ENCODE assay signal across 9 cellular contexts in the genomic region with DNA sequence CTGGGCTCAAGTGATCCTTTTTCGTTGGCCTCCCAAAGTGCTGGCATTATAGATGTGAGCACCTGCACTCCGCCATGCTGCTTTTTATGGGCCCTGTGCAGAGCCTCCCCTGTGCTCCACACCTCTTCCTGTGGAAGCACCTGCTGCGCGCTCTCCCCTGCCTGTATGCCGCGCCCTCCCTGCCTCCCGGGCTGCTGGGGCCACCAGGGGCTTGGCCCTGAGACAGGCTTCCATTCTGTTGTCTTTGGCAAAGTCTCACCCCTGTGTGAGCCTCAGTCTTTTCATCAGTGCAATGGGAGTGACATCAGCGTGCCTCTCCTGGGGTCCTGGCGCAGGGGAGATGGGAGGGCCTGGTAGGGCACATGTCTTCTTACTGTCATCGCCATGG. TPM values are rescaled to one million over a fixed set of nuclear protein-coding genes. Genes with fewer than 3 reads are reported as not detected.
DNase-seq lines count a peak whose midpoint lies in the region; ATAC-seq and TF ChIP-seq lines count a peak whose summit lies in the region.
"Had no signal": no experiment of that assay in that cellular context is flagged by ENCODE, and none has a peak within 500 bp of the region (broad histone marks: within the 10 kb centered on the region; RNA-seq: fewer than 3 reads in every experiment).

No MANE protein-coding gene starts in this region.

- peaks cover 44% of the 10 kb centered on the region for H3K4me1 Mint-ChIP-seq in activated naive CD8-positive, alpha-beta T cell treated with anti-CD3 and anti-CD28 coated beads, Interleukin-2, amount 50 U/mL, for 24 hours

- H3K4me1 ChIP-seq in HCT116 (ENCODE audit: control insufficient read depth in 1 of 2, insufficient read depth in 2 of 2, low read length in 2 of 2) (peaks cover 17 to 43% of the 10 kb centered on the region in 2 experiments), mesodermal cell (ENCODE audit: control insufficient read depth, insufficient read depth, low read length, poor library complexity, severe bottlenecking) (peaks cover 21% of the 10 kb centered on the region)

- peaks cover 36% of the 10 kb centered on the region for H3K36me3 Mint-ChIP-seq in activated naive CD8-positive, alpha-beta T cell treated with anti-CD3 and anti-CD28 coated beads, Interleukin-2, amount 50 U/mL, for 24 hours (ENCODE audit: low read depth)

- CTCF ChIA-PET in HCT116 (lab: Charles Lee): no interaction called here

- POLR2A ChIA-PET in HCT116 (lab: Charles Lee): no interaction called here

- peak overlapping the region; percentile 97 for H3K9ac ChIP-seq in HCT116 (ENCODE audit: low read length)

- WGBS in mesodermal cell (ENCODE audit: insufficient coverage in 2 of 2), 2 experiments: 86 to 88% methylated on average over 10 of the region's 10 CpGs

- no peak for TF ChIP-seq POLR2A in HCT116 (IDR thresholded peaks at IDR 0.05; ENCODE audit: borderline replicate concordance, extremely low read depth, insufficient read depth, insufficient read length)

- peak overlapping the region; percentile 99 for H3K4me2 ChIP-seq in HCT116 (ENCODE audit: low read length)

- RAD21 ChIA-PET in HCT116 (lab: Charles Lee; ENCODE audit: low non-redundant PET in 1 of 2, low total read pairs in 2 of 2, uncharacterized antibody in 2 of 2, unreplicated experiment in 2 of 2): no interaction called here

- H4K20me1 ChIP-seq in HCT116 (ENCODE audit: insufficient read depth): no peaks in the 10 kb centered on the region

- H3K27me3 Mint-ChIP-seq in activated naive CD8-positive, alpha-beta T cell treated with anti-CD3 and anti-CD28 coated beads, Interleukin-2, amount 50 U/mL, for 24 hours: no peaks in the 10 kb centered on the region

- H3K4me3 ChIP-seq in HCT116 (replicated peaks in 1 of 2; ENCODE audit: low read depth in 1 of 2, low read length in 2 of 2) (peak overlapping the region; percentile 84 to 85), mesodermal cell (ENCODE audit: extremely low read depth, insufficient read depth, low read length, poor library complexity, severe bottlenecking) (peak overlapping the region; percentile 52)

- H3K36me3 ChIP-seq in HCT116 (ENCODE audit: control insufficient read depth in 1 of 2, insufficient read depth in 2 of 2, low read length in 2 of 2): peaks cover 20 to 31% of the 10 kb centered on the region in 2 experiments; a peak in 3 of 4 replicates
- peaks cover 49% of the 10 kb centered on the region for H3K36me3 ChIP-seq in mesodermal cell (ENCODE audit: control insufficient read depth, insufficient read depth, low read length)

- BruUV-seq in HCT116 (replicated peaks; lab: Mats Ljungman, UMichigan): no TSS peak

- peak overlapping the region; percentile 95 for H3K27ac Mint-ChIP-seq in activated naive CD8-positive, alpha-beta T cell treated with anti-CD3 and anti-CD28 coated beads, Interleukin-2, amount 50 U/mL, for 24 hours

- H3K27ac ChIP-seq in 22Rv1 (peak overlapping the region; percentile 99), HCT116 (ENCODE audit: low read depth, low read length) (peak overlapping the region; percentile 100), mesodermal cell (ENCODE audit: low read depth, low read length, severe bottlenecking) (no peak overlapping the region)

- peaks cover 51% of the 10 kb centered on the region for H3K79me2 ChIP-seq in HCT116 (ENCODE audit: insufficient read depth, low read length)

- intact Hi-C loops in HCT116 (cut with micrococcal nuclease): loop anchor here (10.0 kb wide), 1 partner anchor 128 kb away; a partner anchor contains a TSS

- TF ChIP-seq CTCF in 22Rv1 (IDR thresholded peaks at IDR 0.05) (no peak), HCT116 (IDR thresholded peaks at IDR 0.05 in 2 of 3, conservative IDR thresholded peaks at IDR 0.05 in 1 of 3; ENCODE audit: borderline replicate concordance in 1 of 3, insufficient read depth in 1 of 3, low read depth in 2 of 3, low read length in 2 of 3) (no peak)

- H3K9me2 ChIP-seq in HCT116 (ENCODE audit: insufficient read depth): no peaks in the 10 kb centered on the region

- H2AFZ ChIP-seq in HCT116 (ENCODE audit: low read depth, low read length, poor library complexity, severe bottlenecking): no peak overlapping the region

- DNase-seq in HCT116 (ENCODE audit: low read depth, low spot score) (no peak), NCI-H1694 (lab: John Stamatoyannopoulos, UW) (no peak), superior temporal gyrus (ENCODE audit: extremely low spot score) (no peak)
- DNase-seq in activated naive CD8-positive, alpha-beta T cell treated with anti-CD3 and anti-CD28 coated beads, Interleukin-2, amount 50 U/mL, for 24 hours: no peak
- no peak for DNase-seq in stimulated activated naive CD4-positive, alpha-beta T cell treated with Interleukin-2 at 50 U/mL for 16 hours (lab: John Stamatoyannopoulos, UW)

- no peak for ATAC-seq in HCT116
- no peak for ATAC-seq in activated naive CD8-positive, alpha-beta T cell treated with anti-CD3 and anti-CD28 coated beads, Interleukin-2, amount 50 U/mL, for 24 hours
- no peak for ATAC-seq in GM19455 (IDR thresholded peaks at IDR 0.05; ENCODE audit: unreplicated experiment)

- H3K9me3 ChIP-seq in HCT116 (ENCODE audit: control insufficient read depth in 1 of 2, insufficient read depth in 1 of 2, low read depth in 1 of 2, low read length in 2 of 2): no peaks in the 10 kb centered on the region
- H3K9me3 ChIP-seq in mesodermal cell (ENCODE audit: control insufficient read depth, low read length): no peaks in the 10 kb centered on the region

- peak overlapping the region; percentile 89 for H3K4me3 Mint-ChIP-seq in activated naive CD8-positive, alpha-beta T cell treated with anti-CD3 and anti-CD28 coated beads, Interleukin-2, amount 50 U/mL, for 24 hours

- no peaks in the 10 kb centered on the region for H3K9me3 Mint-ChIP-seq in activated naive CD8-positive, alpha-beta T cell treated with anti-CD3 and anti-CD28 coated beads, Interleukin-2, amount 50 U/mL, for 24 hours

- no peak for TF ChIP-seq RAD21 in HCT116 (IDR thresholded peaks at IDR 0.05; ENCODE audit: low read depth)

- no peaks in the 10 kb centered on the region for H3K27me3 ChIP-seq in HCT116 (ENCODE audit: insufficient read depth, low read length)

TF ChIP-seq in HCT116, 20 proteins besides CTCF, POLR2A, EP300 and RAD21 (continues in another document):
- TF ChIP-seq FOSL1 (IDR thresholded peaks at IDR 0.05; ENCODE audit: low read depth) (no peak), YY1 (IDR thresholded peaks at IDR 0.05; ENCODE audit: extremely low read depth, insufficient replicate concordance, low read depth, low read length) (no peak), EZH2phosphoT487 (IDR thresholded peaks at IDR 0.05; ENCODE audit: borderline replicate concordance) (no peak), TCF7L2 (IDR thresholded peaks at IDR 0.05; ENCODE audit: borderline replicate concordance, extremely low read depth, insufficient read depth, insufficient read length) (no peak), EGR1 (IDR thresholded peaks at IDR 0.05; ENCODE audit: low read depth) (no peak), EZH2 (IDR thresholded peaks at IDR 0.05) (no peak), CEBPB (IDR thresholded peaks at IDR 0.05; ENCODE audit: low read depth) (no peak)
- TF ChIP-seq, protein P1, sequence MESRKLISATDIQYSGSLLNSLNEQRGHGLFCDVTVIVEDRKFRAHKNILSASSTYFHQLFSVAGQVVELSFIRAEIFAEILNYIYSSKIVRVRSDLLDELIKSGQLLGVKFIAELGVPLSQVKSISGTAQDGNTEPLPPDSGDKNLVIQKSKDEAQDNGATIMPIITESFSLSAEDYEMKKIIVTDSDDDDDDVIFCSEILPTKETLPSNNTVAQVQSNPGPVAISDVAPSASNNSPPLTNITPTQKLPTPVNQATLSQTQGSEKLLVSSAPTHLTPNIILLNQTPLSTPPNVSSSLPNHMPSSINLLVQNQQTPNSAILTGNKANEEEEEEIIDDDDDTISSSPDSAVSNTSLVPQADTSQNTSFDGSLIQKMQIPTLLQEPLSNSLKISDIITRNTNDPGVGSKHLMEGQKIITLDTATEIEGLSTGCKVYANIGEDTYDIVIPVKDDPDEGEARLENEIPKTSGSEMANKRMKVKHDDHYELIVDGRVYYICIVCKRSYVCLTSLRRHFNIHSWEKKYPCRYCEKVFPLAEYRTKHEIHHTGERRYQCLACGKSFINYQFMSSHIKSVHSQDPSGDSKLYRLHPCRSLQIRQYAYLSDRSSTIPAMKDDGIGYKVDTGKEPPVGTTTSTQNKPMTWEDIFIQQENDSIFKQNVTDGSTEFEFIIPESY (IDR thresholded peaks at IDR 0.05; ENCODE audit: extremely low read depth, insufficient replicate concordance, low read length): no peak

RNA-seq across cellular contexts. Expression of a gene that starts 1.3 kb away (rescaled TPM):
- 77.1 TPM for total RNA-seq in HCT116 (2021; ENCODE audit: unreplicated experiment)
- 87.0 and 88.0 TPM in 2 replicates for polyA plus RNA-seq in HCT116 (2012)
- polyA plus RNA-seq in mesodermal cell (2013, experiment 1 of 2): 22.1 TPM
- 19.2 TPM for polyA plus RNA-seq in mesodermal cell (2013, experiment 2 of 2)

RNA-seq across cellular contexts. Expression of a gene that starts 7.5 kb away (rescaled TPM):
- 276 TPM for total RNA-seq in HCT116 (2021; ENCODE audit: unreplicated experiment)
- polyA plus RNA-seq in HCT116 (2012): 398 and 405 TPM in 2 replicates
- polyA plus RNA-seq in mesodermal cell (2013, experiment 1 of 2): 231 TPM
- polyA plus RNA-seq in mesodermal cell (2013, experiment 2 of 2): 221 TPM

RNA-seq across cellular contexts. Expression of a gene that starts 9.1 kb away (rescaled TPM):
- 12.2 TPM for total RNA-seq in HCT116 (2021; ENCODE audit: unreplicated experiment)
- polyA plus RNA-seq in HCT116 (2012): 7.9 and 9.0 TPM in 2 replicates
- 21.0 TPM for polyA plus RNA-seq in mesodermal cell (2013, experiment 1 of 2)
- polyA plus RNA-seq in mesodermal cell (2013, experiment 2 of 2): 13.1 TPM
- total RNA-seq: T-helper 2 cell treated with Interferon-gamma antibody and Interleukin-4, amounts not matched to agents 100 ng/mL and 5 ng/mL, for 36 hours had no signal

RNA-seq across cellular contexts. Expression of a gene that starts 28.2 kb away (rescaled TPM):
- 146 TPM for total RNA-seq in HCT116 (2021; ENCODE audit: unreplicated experiment)
- polyA plus RNA-seq in HCT116 (2012): 63.2 and 79.4 TPM in 2 replicates
- 101 TPM for polyA plus RNA-seq in mesodermal cell (2013, experiment 1 of 2)
- polyA plus RNA-seq in mesodermal cell (2013, experiment 2 of 2): 84.0 TPM

RNA-seq across cellular contexts. Expression of a gene that starts 35.1 kb away (rescaled TPM):
- 428 TPM for total RNA-seq in HCT116 (2021; ENCODE audit: unreplicated experiment)
- polyA plus RNA-seq in HCT116 (2012): 468 and 508 TPM in 2 replicates
- 132 TPM for polyA plus RNA-seq in mesodermal cell (2013, experiment 1 of 2)
- 98.5 TPM for polyA plus RNA-seq in mesodermal cell (2013, experiment 2 of 2)
